ENCODE assay signal across 10 cellular contexts in genomic region chr20:49657118-49657901, GRCh38. TPM values are rescaled to one million over a fixed set of nuclear protein-coding genes. Genes with fewer than 3 reads are reported as not detected.
DNase-seq lines count a peak whose midpoint lies in the region; ATAC-seq, FAIRE-seq and TF ChIP-seq lines count a peak whose summit lies in the region.
"Had no signal": no experiment of that assay in that cellular context is flagged by ENCODE, and none has a peak within 500 bp of the region (broad histone marks: within the 10 kb centered on the region; RNA-seq: fewer than 3 reads in every experiment).

No MANE protein-coding gene starts in this region.

- no peaks in the 10 kb centered on the region for H3K9me3 Mint-ChIP-seq in stimulated activated naive CD8-positive, alpha-beta T cell treated with anti-CD3 and anti-CD28 coated beads, Interleukin-15, amount 100 ng/mL, for 72 hours
- H3K9me3 Mint-ChIP-seq: activated B cell treated with CpG ODN at 0.5 μM for 24 hours had no signal

- TF ChIP-seq POLR2A in GM12878 (IDR thresholded peaks at IDR 0.05; ENCODE audit: low read depth, low read length), result no peak
- TF ChIP-seq POLR2A in HepG2 (IDR thresholded peaks at IDR 0.05; ENCODE audit: insufficient read depth in 1 of 2, low read depth in 2 of 2, low read length in 2 of 2), result no peak

- H3K4me3 ChIP-seq in HL-60 (replicated peaks; ENCODE audit: insufficient read depth, low read length) (no peak overlapping the region), GM12878 (no peak overlapping the region), HepG2 (replicated peaks in 1 of 3; ENCODE audit: insufficient read depth in 1 of 3, low read depth in 2 of 3, low read length in 3 of 3) (no peak overlapping the region)
- H3K4me3 ChIP-seq: skin epidermis had no signal

- peaks cover 13 to 22% of the 10 kb centered on the region in 2 experiments for H3K36me3 ChIP-seq in GM12878 (ENCODE audit: control insufficient read depth in 2 of 2, insufficient read depth in 2 of 2, low read length in 1 of 2)
- H3K36me3 ChIP-seq in HepG2 (replicated peaks in 1 of 2; ENCODE audit: control insufficient read depth in 1 of 2, insufficient read depth in 2 of 2, low read length in 2 of 2), result peaks cover 24 to 39% of the 10 kb centered on the region in 2 experiments

- no TSS peak for BruUV-seq in GM12878 (replicated peaks; lab: Mats Ljungman, UMichigan)
- no TSS peak for BruUV-seq in HepG2 (replicated peaks; lab: Mats Ljungman, UMichigan)

- H3K27me3 ChIP-seq in HL-60 (ENCODE audit: insufficient read depth, poor library complexity, severe bottlenecking), result no peaks in the 10 kb centered on the region
- H3K27me3 ChIP-seq in GM12878 (replicated peaks in 1 of 2; ENCODE audit: control insufficient read depth in 2 of 2, insufficient read depth in 2 of 2, low read length in 1 of 2), result no peaks in the 10 kb centered on the region
- no peaks in the 10 kb centered on the region for H3K27me3 ChIP-seq in HepG2 (ENCODE audit: control insufficient read depth in 1 of 2, insufficient read depth in 2 of 2, low read length in 2 of 2)

- RAD21 ChIA-PET in GM12878 (lab: Charles Lee; ENCODE audit: unreplicated experiment), result interaction anchor here (1.2 to 2.3 kb wide), 3 partner anchors 11 to 46 kb away, joined by 3 to 15 read pairs (median 3); no protein-coding TSS in a partner anchor

- H3K4me3 Mint-ChIP-seq in stimulated activated naive CD8-positive, alpha-beta T cell treated with anti-CD3 and anti-CD28 coated beads, Interleukin-15, amount 100 ng/mL, for 72 hours, result peak overlapping the region in 1 of 2 donors; percentile 17
- H3K4me3 Mint-ChIP-seq: activated B cell treated with CpG ODN at 0.5 μM for 24 hours had no signal

- ATAC-seq in GM12878, result no peak
- ATAC-seq in HepG2, result no peak
- ATAC-seq in stimulated activated naive CD8-positive, alpha-beta T cell treated with anti-CD3 and anti-CD28 coated beads, Interleukin-15, amount 100 ng/mL, for 72 hours, result peak; percentile 35
- no peak for ATAC-seq in GM19467 (IDR thresholded peaks at IDR 0.05; ENCODE audit: unreplicated experiment)
- ATAC-seq in HG02588 (IDR thresholded peaks at IDR 0.05; ENCODE audit: unreplicated experiment), result no peak

- TF ChIP-seq RAD21 in GM12878 (IDR thresholded peaks at IDR 0.05; ENCODE audit: insufficient read depth, low read depth, low read length) (no peak), HepG2 (CRISPR knock-in tag; IDR thresholded peaks at IDR 0.05) (no peak)

- H3K4me1 Mint-ChIP-seq in stimulated activated naive CD8-positive, alpha-beta T cell treated with anti-CD3 and anti-CD28 coated beads, Interleukin-15, amount 100 ng/mL, for 72 hours, result peaks cover 23% of the 10 kb centered on the region

- H3K9ac ChIP-seq in GM12878 (ENCODE audit: control insufficient read depth, insufficient read depth, low read length) (no peak overlapping the region), HepG2 (ENCODE audit: insufficient read depth, low read depth, low read length) (no peak overlapping the region)

- peak overlapping the region; percentile 15 for H3K27ac ChIP-seq in HL-60 (replicated peaks)
- peak overlapping the region; percentile 6; the same call in 1 of the 2 replicates for H3K27ac ChIP-seq in GM12878 (ENCODE audit: control insufficient read depth, insufficient read depth)
- H3K27ac ChIP-seq in HepG2 (ENCODE audit: extremely low read length, insufficient read depth, low read length), result no peak overlapping the region

- no peak for DNase-seq in HL-60 (ENCODE audit: low read depth in 1 of 2, low spot score in 1 of 2)
- DNase-seq in GM12878 (ENCODE audit: low read depth, low spot score), result no peak
- no peak for DNase-seq in HepG2 (ENCODE audit: low spot score)
- no peak for DNase-seq in stimulated activated naive CD8-positive, alpha-beta T cell treated with anti-CD3 and anti-CD28 coated beads, Interleukin-15, amount 100 ng/mL, for 72 hours
- no peak for DNase-seq in mesenteric fat pad (ENCODE audit: low spot score)
- DNase-seq: activated B cell treated with CpG ODN at 0.5 μM for 24 hours; activated naive CD4-positive, alpha-beta T cell treated with Interleukin-2 at 50 U/mL for 16 hours had no signal

- peak overlapping the region; percentile 17; the same call in 1 of the 2 replicates for H3K4me2 ChIP-seq in GM12878 (ENCODE audit: control insufficient read depth, insufficient read depth)
- 0 out of 2 replicates have a peak overlapping the region, but pooled peaks have one; percentile 2 for H3K4me2 ChIP-seq in HepG2 (ENCODE audit: low read depth, low read length)

- in situ Hi-C loops in GM12878 (cut with MboI) (no loop called here), HepG2 (cut with HindIII; ENCODE audit: extremely low pct_ligation_motif_present, low pct_unique_long_range_greater_than_20kb) (no loop called here)

- H3K9me3 ChIP-seq in GM12878 (replicated peaks; ENCODE audit: control insufficient read depth, insufficient read depth, low read length) (no peaks in the 10 kb centered on the region), HepG2 (ENCODE audit: low read length) (no peaks in the 10 kb centered on the region)

- H2AFZ ChIP-seq in GM12878 (ENCODE audit: control insufficient read depth, low read depth, low read length) (no peak overlapping the region), HepG2 (ENCODE audit: low read length) (no peak overlapping the region)

- FAIRE-seq in GM12878 (lab: Jason Lieb, UNC) (no peak), HepG2 (lab: Jason Lieb, UNC) (peak; percentile 49)

- H3K79me2 ChIP-seq in GM12878 (ENCODE audit: control insufficient read depth, insufficient read depth, low read length) (peaks cover 51% of the 10 kb centered on the region), HepG2 (ENCODE audit: insufficient read depth, low read length) (peaks cover 60% of the 10 kb centered on the region)

- WGBS in GM12878 (ENCODE audit: insufficient coverage, insufficient replicate concordance, low lambda C conversion rate, missing lambda C conversion rate), result 86% methylated on average over 8 of the region's 8 CpGs
- 88% methylated on average over 8 of the region's 8 CpGs for WGBS in HepG2 (ENCODE audit: low lambda C conversion rate)

- H3K27ac Mint-ChIP-seq in stimulated activated naive CD8-positive, alpha-beta T cell treated with anti-CD3 and anti-CD28 coated beads, Interleukin-15, amount 100 ng/mL, for 72 hours, result no peak overlapping the region
- H3K27ac Mint-ChIP-seq: activated B cell treated with CpG ODN at 0.5 μM for 24 hours had no signal

- H4K20me1 ChIP-seq in GM12878 (ENCODE audit: control insufficient read depth, insufficient read depth) (no peaks in the 10 kb centered on the region; the same call in 1 of the 2 replicates), HepG2 (ENCODE audit: insufficient read depth, low read length) (0 out of 2 replicates have a peak, but pooled peaks cover 3% of the 10 kb centered on the region)

- peaks cover 37% of the 10 kb centered on the region for H3K4me1 ChIP-seq in GM12878 (ENCODE audit: control insufficient read depth, insufficient read depth, low read length)
- peaks cover 60% of the 10 kb centered on the region for H3K4me1 ChIP-seq in HepG2 (ENCODE audit: insufficient read depth, low read length)

- POLR2A ChIA-PET in GM12878 (lab: Charles Lee) (interaction anchor here (1.3 kb wide), 1 partner anchor 10 kb away, joined by 3 read pairs; no protein-coding TSS in a partner anchor), HepG2 (lab: Yijun Ruan, JAX) (interaction anchor here (1.0 kb wide), 1 partner anchor 247 kb away, joined by 3 read pairs; no protein-coding TSS in a partner anchor)

- TF ChIP-seq EP300 in GM12878 (IDR thresholded peaks at IDR 0.05; ENCODE audit: borderline replicate concordance in 1 of 2, control insufficient read depth in 1 of 2, low read depth in 2 of 2, low read length in 2 of 2) (no peak), HepG2 (IDR thresholded peaks at IDR 0.05; ENCODE audit: low read depth in 2 of 2, low read length in 2 of 2) (no peak), HepG2 (CRISPR knock-in tag; IDR thresholded peaks at IDR 0.05; ENCODE audit: borderline replicate concordance) (no peak)

- TF ChIP-seq CTCF in HL-60 (IDR thresholded peaks at IDR 0.05; ENCODE audit: insufficient read depth, low read length), result no peak
- no peak for TF ChIP-seq CTCF in GM12878 (IDR thresholded peaks at IDR 0.05 in 2 of 3, conservative IDR thresholded peaks at IDR 0.05 in 1 of 3; ENCODE audit: control insufficient read depth in 2 of 3, extremely low read depth in 1 of 3, insufficient read depth in 1 of 3, low read depth in 3 of 3, low read length in 3 of 3)
- no peak for TF ChIP-seq CTCF in HepG2 (CRISPR knock-in tag; IDR thresholded peaks at IDR 0.05)

- intact Hi-C loops in GM12878 (cut with micrococcal nuclease; ENCODE audit: unreplicated experiment), result no loop called here
- intact Hi-C loops in HepG2 (cut with micrococcal nuclease; ENCODE audit: unreplicated experiment), result no loop called here

- H3K27me3 Mint-ChIP-seq in stimulated activated naive CD8-positive, alpha-beta T cell treated with anti-CD3 and anti-CD28 coated beads, Interleukin-15, amount 100 ng/mL, for 72 hours, result no peaks in the 10 kb centered on the region
- H3K27me3 Mint-ChIP-seq: activated B cell treated with CpG ODN at 0.5 μM for 24 hours had no signal

- CTCF ChIA-PET in GM12878 (lab: Yijun Ruan, JAX), result interaction anchor here (0.6 to 1.9 kb wide), 6 partner anchors 15 to 231 kb away, joined by 3 to 11 read pairs (median 3); no protein-coding TSS in a partner anchor
- CTCF ChIA-PET in HepG2 (lab: Yijun Ruan, JAX; ENCODE audit: low intra/inter-chr PET ratio, low total read pairs), result no interaction called here

- SMC1A ChIA-PET in GM12878 (lab: Charles Lee; ENCODE audit: uncharacterized antibody, unreplicated experiment), result interaction anchor here (0.6 to 2.8 kb wide), 10 partner anchors 11 to 902 kb away, joined by 3 to 10 read pairs (median 4); no protein-coding TSS in a partner anchor

RNA-seq across cellular contexts. Expression of gene B4GALT5, which starts 56.4 kb away (rescaled TPM):
- total RNA-seq in GM12878 (2013; cell fraction: nucleolus; rRNA removed), result 50.1 and 53.1 TPM in 2 replicates
- 11.6 and 12.7 TPM in 2 replicates for total RNA-seq in GM12878 (2014; rRNA removed)
- total RNA-seq in GM12878 (2014; rRNA removed; fragmentation: Illumina TruSeq; extraction: Trizol), result 25.2 and 25.4 TPM in 2 replicates
- 28.3 and 28.7 TPM in 2 replicates for total RNA-seq in GM12878 (2021)
- polyA plus RNA-seq in GM12878 (2011; ENCODE audit: low read depth), result 8.9 TPM
- 55.5 and 58.7 TPM in 2 replicates for polyA plus RNA-seq in GM12878 (2011; rRNA removed)
- 42.2 and 48.9 TPM in 2 replicates for polyA plus RNA-seq in GM12878 (2011; cell fraction: cytosol; rRNA removed)
- 21.1 and 21.3 TPM in 2 replicates for polyA plus RNA-seq in GM12878 (2011; cell fraction: nucleus; rRNA removed)
- 11.5 and 15.5 TPM in 2 replicates for polyA plus RNA-seq in GM12878 (2012)
- polyA plus RNA-seq in GM12878 (2014; fragmentation: Illumina TruSeq; extraction: Trizol), result 34.9 and 37.4 TPM in 2 replicates
- polyA plus RNA-seq in GM12878 (2014; fragmentation: Nextera tagmentation; extraction: Ambion mirVana), result 10 to 100 TPM; 10.0 to 15.3 TPM
- polyA plus RNA-seq in GM12878 (2014; rRNA removed), result 24.6 and 25.5 TPM in 2 replicates
- 1 to 10 TPM; 2.0 to 2.8 TPM for polyA plus RNA-seq in GM12878 (2016; fragmentation: Nextera tagmentation; extraction: Ambion mirVana)
- 54.9 and 59.8 TPM in 2 replicates for polyA minus RNA-seq in GM12878 (2011; rRNA and poly(A)+ RNA removed)
- 21.9 and 23.4 TPM in 2 replicates for polyA minus RNA-seq in GM12878 (2011; cell fraction: cytosol; rRNA and poly(A)+ RNA removed)
- 6.4 and 9.8 TPM in 2 replicates for polyA minus RNA-seq in GM12878 (2011; cell fraction: nucleus; rRNA and poly(A)+ RNA removed)
- 26.7 and 30.9 TPM in 2 replicates for total RNA-seq in HepG2 (2016; rRNA removed; fragmentation: Illumina TruSeq; extraction: Trizol)
- 8.0 and 8.5 TPM in 2 replicates for total RNA-seq in HepG2 (2016; cell fraction: cytosol; rRNA removed; fragmentation: Illumina TruSeq; extraction: Trizol; ENCODE audit: low read depth)
- 22.9 and 29.9 TPM in 2 replicates for total RNA-seq in HepG2 (2016; cell fraction: insoluble cytoplasmic fraction; rRNA removed; fragmentation: Illumina TruSeq; extraction: Trizol)
- 33.9 and 36.1 TPM in 2 replicates for total RNA-seq in HepG2 (2016; cell fraction: membrane; rRNA removed; fragmentation: Illumina TruSeq; extraction: Trizol)
- total RNA-seq in HepG2 (2016; cell fraction: nucleus; rRNA removed; fragmentation: Illumina TruSeq; extraction: Trizol), result 27.2 and 29.5 TPM in 2 replicates
- 27.3 and 29.3 TPM in 2 replicates for polyA plus RNA-seq in HepG2 (2011; rRNA removed)
- polyA plus RNA-seq in HepG2 (2011; cell fraction: cytosol; rRNA removed), result 18.3 and 27.5 TPM in 2 replicates
- 11.9 and 15.8 TPM in 2 replicates for polyA plus RNA-seq in HepG2 (2011; cell fraction: nucleus; rRNA removed)
- 18.1 and 19.7 TPM in 2 replicates for polyA plus RNA-seq in HepG2 (2012)
- 5.4 and 5.7 TPM in 2 replicates for polyA plus RNA-seq in HepG2 (2016; cell fraction: cytosol; fragmentation: Illumina TruSeq; extraction: Trizol; ENCODE audit: low read depth)
- polyA plus RNA-seq in HepG2 (2016; cell fraction: insoluble cytoplasmic fraction; fragmentation: Illumina TruSeq; extraction: Trizol; ENCODE audit: low read depth), result 22.6 and 24.2 TPM in 2 replicates
- 22.9 and 23.5 TPM in 2 replicates for polyA plus RNA-seq in HepG2 (2016; cell fraction: membrane; fragmentation: Illumina TruSeq; extraction: Trizol; ENCODE audit: low read depth)
- 42.1 and 46.2 TPM in 2 replicates for polyA plus RNA-seq in HepG2 (2016; cell fraction: nucleus; fragmentation: Illumina TruSeq; extraction: Trizol; ENCODE audit: insufficient read depth, low read depth)
- 38.2 and 60.8 TPM in 2 replicates for polyA minus RNA-seq in HepG2 (2011; rRNA and poly(A)+ RNA removed; ENCODE audit: low replicate concordance)
- polyA minus RNA-seq in HepG2 (2011; cell fraction: cytosol; rRNA and poly(A)+ RNA removed), result 22.1 and 24.1 TPM in 2 replicates
- 13.5 and 18.5 TPM in 2 replicates for polyA minus RNA-seq in HepG2 (2011; cell fraction: nucleus; rRNA and poly(A)+ RNA removed)
- total RNA-seq in mesenteric fat pad, result 54.2 TPM
